9 cellular contexts compared by ENCODE assay signal in genomic region chr4:76197971-76198410, GRCh38. TPM values are rescaled to one million over a fixed set of nuclear protein-coding genes. Genes with fewer than 3 reads are reported as not detected.
DNase-seq lines count a peak whose midpoint lies in the region; ATAC-seq and TF ChIP-seq lines count a peak whose summit lies in the region.
"Had no signal": no experiment of that assay in that cellular context is flagged by ENCODE, and none has a peak within 500 bp of the region (broad histone marks: within the 10 kb centered on the region; RNA-seq: fewer than 3 reads in every experiment).

No MANE protein-coding gene starts in this region.

- H3K27me3 Mint-ChIP-seq in endothelial cell (ENCODE audit: unreplicated experiment) = peaks cover 4% of the 10 kb centered on the region
- H3K27me3 Mint-ChIP-seq in naive thymus-derived CD8-positive, alpha-beta T cell = no peaks in the 10 kb centered on the region

- ATAC-seq in naive thymus-derived CD8-positive, alpha-beta T cell = peak; percentile 63 to 71
- no peak for ATAC-seq in GM21526 (IDR thresholded peaks at IDR 0.05; ENCODE audit: low FRiP score, unreplicated experiment)

- H3K4me1 Mint-ChIP-seq in endothelial cell (ENCODE audit: unreplicated experiment) = peaks cover 42% of the 10 kb centered on the region
- H3K4me1 Mint-ChIP-seq in naive thymus-derived CD8-positive, alpha-beta T cell = peaks cover 31 to 71% (median 57%) of the 10 kb centered on the region in 4 donors

- peaks cover 87% of the 10 kb centered on the region for H3K4me1 ChIP-seq in KMS-11 (ENCODE audit: low read depth, poor library complexity, severe bottlenecking)

- H3K9ac ChIP-seq in KMS-11 = peak overlapping the region; percentile 72

- H3K79me2 ChIP-seq in KMS-11 (ENCODE audit: insufficient read depth, low read depth) = peaks cover 63% of the 10 kb centered on the region

- peaks cover 20% of the 10 kb centered on the region for H3K36me3 Mint-ChIP-seq in endothelial cell (ENCODE audit: low read depth, unreplicated experiment)
- H3K36me3 Mint-ChIP-seq in naive thymus-derived CD8-positive, alpha-beta T cell = peaks cover 11 to 35% (median 24%) of the 10 kb centered on the region in 3 donors

- DNase-seq in activated T-cell treated with anti-CD3 and anti-CD28 coated beads for 48 hours (ENCODE audit: low read depth) (peak; percentile 13), activated T-cell treated with anti-CD3 and anti-CD28 coated beads for 4 hours (no peak), SHP77 (lab: John Stamatoyannopoulos, UW) (peak; percentile 84 to 90), endothelial cell (ENCODE audit: low spot score) (peak; percentile 10), ecto neural progenitor cell (ENCODE audit: low spot score) (no peak)
- peak in 4 of 10 donors; percentile 5 to 30 (median 14) for DNase-seq in naive thymus-derived CD8-positive, alpha-beta T cell

- no peaks in the 10 kb centered on the region for H4K20me1 ChIP-seq in KMS-11 (ENCODE audit: insufficient read depth)

- no peaks in the 10 kb centered on the region for H3K27me3 ChIP-seq in KMS-11 (ENCODE audit: insufficient read depth, low read depth)

- POLR2A ChIA-PET in naive thymus-derived CD8-positive, alpha-beta T cell (lab: Charles Lee) = no interaction called here

- TF ChIP-seq CTCF in KMS-11 (conservative IDR thresholded peaks at IDR 0.05; ENCODE audit: low read depth, low read length) (no peak), endothelial cell (IDR thresholded peaks at IDR 0.05; ENCODE audit: unreplicated experiment) (no peak)

- H3K4me3 Mint-ChIP-seq in endothelial cell (ENCODE audit: unreplicated experiment) = peak overlapping the region; percentile 12
- H3K4me3 Mint-ChIP-seq in naive thymus-derived CD8-positive, alpha-beta T cell = peak overlapping the region in 6 of 10 donors; percentile 46 to 60 (median 50)

- H2AFZ ChIP-seq in KMS-11 (ENCODE audit: low read depth) = no peak overlapping the region

- H3K27ac Mint-ChIP-seq in endothelial cell (ENCODE audit: unreplicated experiment) = peak overlapping the region; percentile 61
- H3K27ac Mint-ChIP-seq in naive thymus-derived CD8-positive, alpha-beta T cell = peak overlapping the region in 9 of 10 donors; percentile 0 to 78 (median 61)

- peak overlapping the region; percentile 91 for H3K4me2 ChIP-seq in KMS-11

- peak overlapping the region; percentile 11 for H3K4me3 ChIP-seq in KMS-11 (IDR thresholded peaks at IDR 0.05; ENCODE audit: insufficient read depth, low read depth, low read length)

- H3K27ac ChIP-seq in KMS-11 = peak overlapping the region; percentile 95

- peaks cover 7% of the 10 kb centered on the region; the same call in 1 of the 2 replicates for H3K36me3 ChIP-seq in KMS-11 (ENCODE audit: insufficient read depth)

- H3K9me3 Mint-ChIP-seq in endothelial cell (ENCODE audit: unreplicated experiment) = no peaks in the 10 kb centered on the region
- H3K9me3 Mint-ChIP-seq in naive thymus-derived CD8-positive, alpha-beta T cell = peaks cover 0 to 2% (median 0%) of the 10 kb centered on the region in 9 donors

RNA-seq across cellular contexts. Expression of gene SCARB2, which starts 15.6 kb away (rescaled TPM):
- total RNA-seq in endothelial cell (ENCODE audit: unreplicated experiment) = 181 TPM
- total RNA-seq in naive thymus-derived CD8-positive, alpha-beta T cell = 10 to 100 TPM; 23.2 to 25.8 TPM
- polyA plus RNA-seq in naive thymus-derived CD8-positive, alpha-beta T cell = 10 to 100 TPM; 11.0 to 14.3 (median 14.0) TPM

RNA-seq across cellular contexts. Expression of gene NUP54, which starts 49.8 kb away (rescaled TPM):
- total RNA-seq in endothelial cell (ENCODE audit: unreplicated experiment) = 44.2 TPM
- total RNA-seq in naive thymus-derived CD8-positive, alpha-beta T cell = 10 to 100 TPM; 50.8 to 59.9 TPM
- 10 to 100 TPM; 36.8 to 40.0 (median 37.8) TPM for polyA plus RNA-seq in naive thymus-derived CD8-positive, alpha-beta T cell

RNA-seq across cellular contexts. Expression of gene FAM47E, which starts 53.5 kb away (rescaled TPM):
- total RNA-seq in endothelial cell (ENCODE audit: unreplicated experiment) = 1.1 TPM
- 1 to 10 TPM in 1 of 2 experiments, under 1 TPM in 1; 0.60 to 1.3 TPM for total RNA-seq in naive thymus-derived CD8-positive, alpha-beta T cell
- polyA plus RNA-seq in naive thymus-derived CD8-positive, alpha-beta T cell = under 1 TPM in 1 of 3 donors, not detected in 2; 0.64 TPM
- total RNA-seq: activated CD8-positive, alpha-beta memory T cell treated with anti-CD3 and anti-CD28 coated beads for 36 hours had no signal

Comparison
In these comparisons a context has a peak if more than half of its experiments do, and no peak if none do; other contexts are left out.
1. DNase-seq: peak in activated T-cell treated with anti-CD3 and anti-CD28 coated beads for 48 hours (single experiment), SHP77 (2 of 2) and endothelial cell (single experiment); none in activated T-cell treated with anti-CD3 and anti-CD28 coated beads for 4 hours (single experiment) and ecto neural progenitor cell (single experiment).